ENCODE assay signal across 18 cellular contexts in the genomic region with DNA sequence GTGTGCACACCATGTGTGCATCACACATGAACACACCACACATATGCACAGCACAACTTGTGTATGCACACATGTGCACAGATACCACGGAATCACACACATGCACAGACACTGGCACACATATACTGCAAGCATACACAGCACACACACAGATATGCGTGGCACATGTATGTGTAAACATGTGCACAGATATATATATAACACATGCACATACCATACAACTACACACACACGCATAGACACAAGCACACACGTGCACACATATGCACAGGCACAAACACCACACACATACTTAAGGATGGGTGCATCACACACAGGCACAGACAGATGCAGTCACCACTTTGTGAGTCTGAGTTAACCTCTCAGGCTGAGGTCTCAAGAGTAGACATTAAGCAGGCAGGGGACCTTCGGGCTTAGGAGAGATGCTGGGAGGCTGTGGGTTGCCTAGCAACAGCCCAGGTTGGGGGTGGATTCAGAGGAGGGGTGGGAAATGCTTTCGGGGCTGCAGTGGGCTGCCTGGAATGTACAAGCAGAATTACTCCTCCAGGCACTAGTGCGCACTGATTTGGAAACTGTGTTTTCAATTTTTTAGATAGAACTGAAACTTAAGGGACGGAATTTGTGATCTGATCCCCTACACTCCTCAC.
A peak's percentile ranks its signal among the peaks of the same experiment; 100 is the strongest.
DNase-seq lines count a peak whose midpoint lies in the region; ATAC-seq and TF ChIP-seq lines count a peak whose summit lies in the region.
"Had no signal": no experiment of that assay in that cellular context is flagged by ENCODE, and none has a peak within 500 bp of the region (broad histone marks: within the 10 kb centered on the region; RNA-seq: fewer than 3 reads in every experiment).

No MANE protein-coding gene starts in this region.

- no peak overlapping the region for H3K4me3 Mint-ChIP-seq in GM23338
- H3K4me3 Mint-ChIP-seq in brain = peak overlapping the region in 3 of 5 experiments; percentile 7 to 31 (median 25)
- H3K4me3 Mint-ChIP-seq in nephron progenitor cell = no peak overlapping the region
- H3K4me3 Mint-ChIP-seq: B cell; CD4-positive, CD25-positive, alpha-beta regulatory T cell had no signal

- H3K9me3 Mint-ChIP-seq in GM23338 (peaks cover 23% of the 10 kb centered on the region), brain (peaks cover 5 to 16% (median 12%) of the 10 kb centered on the region in 5 experiments), nephron progenitor cell (peaks cover 25% of the 10 kb centered on the region)

- H3K9me3 ChIP-seq in MM.1S (replicated peaks; ENCODE audit: insufficient read depth, low read length) = no peaks in the 10 kb centered on the region
- peaks cover 6% of the 10 kb centered on the region; the same call in 1 of the 2 replicates for H3K9me3 ChIP-seq in PC-9 (ENCODE audit: insufficient read depth, low read depth)
- H3K9me3 ChIP-seq: Caco-2 had no signal

- intact Hi-C loops in PC-9 (cut with micrococcal nuclease; ENCODE audit: unreplicated experiment) = no loop called here

- no peak for ATAC-seq in GM23338
- ATAC-seq: HCT116, Panc1 had no signal

- no TSS peak for BruUV-seq in PC-9 (replicated peaks; lab: Mats Ljungman, UMichigan)

- no peak overlapping the region for H3K4me2 ChIP-seq in GM23338
- H3K4me2 ChIP-seq in MM.1S (ENCODE audit: low read depth, low read length) = no peak overlapping the region
- H3K4me2 ChIP-seq in PC-9 = no peak overlapping the region

- H3K27ac Mint-ChIP-seq in GM23338 (no peak overlapping the region), brain (peak overlapping the region in 4 of 5 experiments; percentile 28 to 95 (median 72)), nephron progenitor cell (no peak overlapping the region)
- H3K27ac Mint-ChIP-seq: B cell; CD4-positive, CD25-positive, alpha-beta regulatory T cell had no signal

- POLR2A ChIA-PET in PC-9 (lab: Charles Lee; ENCODE audit: unreplicated experiment) = no interaction called here

- no peak for TF ChIP-seq CTCF in GM23338 (conservative IDR thresholded peaks at IDR 0.05; ENCODE audit: low read depth in 2 of 2)
- TF ChIP-seq CTCF in brain (conservative IDR thresholded peaks at IDR 0.05) = no peak
- no peak for TF ChIP-seq CTCF in nephron progenitor cell (IDR thresholded peaks at IDR 0.05)
- TF ChIP-seq CTCF in MM.1S (IDR thresholded peaks at IDR 0.05; ENCODE audit: low read length) = no peak
- TF ChIP-seq CTCF in PC-9 (conservative IDR thresholded peaks at IDR 0.05) = no peak

- H3K9ac ChIP-seq in MM.1S (ENCODE audit: low read length) = no peak overlapping the region

- H3K4me3 ChIP-seq in GM23338 (no peak overlapping the region), MM.1S (ENCODE audit: low read length) (no peak overlapping the region), PC-9 (no peak overlapping the region)
- H3K4me3 ChIP-seq: SK-N-MC had no signal

- no peaks in the 10 kb centered on the region for H3K4me1 ChIP-seq in GM23338 (ENCODE audit: insufficient read depth)
- no peaks in the 10 kb centered on the region for H3K4me1 ChIP-seq in MM.1S (ENCODE audit: low read length)
- H3K4me1 ChIP-seq in PC-9 (replicated peaks; ENCODE audit: insufficient read depth) = no peaks in the 10 kb centered on the region
- H3K4me1 ChIP-seq: Caco-2 had no signal

- H3K27ac ChIP-seq in GM23338 (ENCODE audit: low read depth) = no peak overlapping the region
- H3K27ac ChIP-seq in MM.1S (ENCODE audit: low read length) = no peak overlapping the region
- H3K27ac ChIP-seq in PC-9 = no peak overlapping the region
- H3K27ac ChIP-seq: SK-N-MC had no signal

- H3K27me3 ChIP-seq in GM23338 (ENCODE audit: insufficient read depth) (no peaks in the 10 kb centered on the region), MM.1S (replicated peaks; ENCODE audit: insufficient read depth, low read length) (peaks cover 89% of the 10 kb centered on the region), PC-9 (ENCODE audit: insufficient read depth, low read depth) (peaks cover 71% of the 10 kb centered on the region)

- H3K36me3 ChIP-seq in GM23338 (ENCODE audit: insufficient read depth) (no peaks in the 10 kb centered on the region), MM.1S (replicated peaks; ENCODE audit: insufficient read depth, low read length) (no peaks in the 10 kb centered on the region), PC-9 (ENCODE audit: low read depth) (no peaks in the 10 kb centered on the region)

- CTCF ChIA-PET in PC-9 (lab: Charles Lee) = no interaction called here

- DNase-seq in Ammon's horn (ENCODE audit: low spot score) = peak; percentile 53
- DNase-seq in GM23338 (ENCODE audit: low spot score) = peak; percentile 20
- DNase-seq in nephron progenitor cell = peak; percentile 18
- no peak for DNase-seq in HuH-7.5 (ENCODE audit: low spot score)
- no peak for DNase-seq in MM.1S
- DNase-seq in PC-9 = no peak
- DNase-seq: Caco-2; CD4-positive, CD25-positive, alpha-beta regulatory T cell; KBM-7; NCI-H1694; NCI-H446; NCI-H774; T-helper 1 cell had no signal

- no peak overlapping the region for H2AFZ ChIP-seq in GM23338
- no peak overlapping the region for H2AFZ ChIP-seq in MM.1S (ENCODE audit: low read length)
- no peak overlapping the region for H2AFZ ChIP-seq in PC-9

- no peaks in the 10 kb centered on the region for H3K4me1 Mint-ChIP-seq in GM23338
- peaks cover 58% of the 10 kb centered on the region for H3K4me1 Mint-ChIP-seq in brain
- no peaks in the 10 kb centered on the region for H3K4me1 Mint-ChIP-seq in nephron progenitor cell
- H3K4me1 Mint-ChIP-seq: B cell; CD4-positive, CD25-positive, alpha-beta regulatory T cell had no signal

- 0 out of 2 replicates have a peak, but pooled peaks cover 4% of the 10 kb centered on the region for H3K9me2 ChIP-seq in GM23338 (ENCODE audit: insufficient read depth)
- no peaks in the 10 kb centered on the region for H3K9me2 ChIP-seq in MM.1S (replicated peaks; ENCODE audit: insufficient read depth, low read length)
- no peaks in the 10 kb centered on the region for H3K9me2 ChIP-seq in PC-9 (ENCODE audit: insufficient read depth)

- H3K36me3 Mint-ChIP-seq in GM23338 (ENCODE audit: low read depth) = peaks cover 5% of the 10 kb centered on the region; the same call in 1 of the 3 replicates
- H3K36me3 Mint-ChIP-seq in brain = peaks cover 8% of the 10 kb centered on the region
- H3K36me3 Mint-ChIP-seq in nephron progenitor cell (ENCODE audit: low read depth) = no peaks in the 10 kb centered on the region
- H3K36me3 Mint-ChIP-seq: CD4-positive, CD25-positive, alpha-beta regulatory T cell had no signal

- no peaks in the 10 kb centered on the region for H3K79me2 ChIP-seq in GM23338 (replicated peaks; ENCODE audit: insufficient read depth)
- H3K79me2 ChIP-seq in MM.1S (ENCODE audit: low read length) = no peaks in the 10 kb centered on the region
- no peaks in the 10 kb centered on the region for H3K79me2 ChIP-seq in PC-9 (ENCODE audit: low read depth)

- H4K20me1 ChIP-seq in GM23338 (replicated peaks; ENCODE audit: insufficient read depth) (no peaks in the 10 kb centered on the region), MM.1S (ENCODE audit: insufficient read depth, low read length) (no peaks in the 10 kb centered on the region), PC-9 (ENCODE audit: insufficient read depth) (no peaks in the 10 kb centered on the region)

- H3K27me3 Mint-ChIP-seq in GM23338 (ENCODE audit: insufficient read depth, low read depth, poor library complexity) (peaks cover 8% of the 10 kb centered on the region), brain (peaks cover 7% of the 10 kb centered on the region), nephron progenitor cell (ENCODE audit: low read depth, poor library complexity) (peaks cover 29% of the 10 kb centered on the region)

- H3F3A ChIP-seq in GM23338 (replicated peaks; ENCODE audit: low read depth) (no peaks in the 10 kb centered on the region), MM.1S (ENCODE audit: insufficient read depth, low read length) (no peaks in the 10 kb centered on the region), PC-9 (ENCODE audit: insufficient read depth, low read depth) (no peaks in the 10 kb centered on the region)

TF ChIP-seq in GM23338, 12 proteins besides CTCF, POLR2A, EP300 and RAD21 (continues in another document):
- TF ChIP-seq, protein P1, sequence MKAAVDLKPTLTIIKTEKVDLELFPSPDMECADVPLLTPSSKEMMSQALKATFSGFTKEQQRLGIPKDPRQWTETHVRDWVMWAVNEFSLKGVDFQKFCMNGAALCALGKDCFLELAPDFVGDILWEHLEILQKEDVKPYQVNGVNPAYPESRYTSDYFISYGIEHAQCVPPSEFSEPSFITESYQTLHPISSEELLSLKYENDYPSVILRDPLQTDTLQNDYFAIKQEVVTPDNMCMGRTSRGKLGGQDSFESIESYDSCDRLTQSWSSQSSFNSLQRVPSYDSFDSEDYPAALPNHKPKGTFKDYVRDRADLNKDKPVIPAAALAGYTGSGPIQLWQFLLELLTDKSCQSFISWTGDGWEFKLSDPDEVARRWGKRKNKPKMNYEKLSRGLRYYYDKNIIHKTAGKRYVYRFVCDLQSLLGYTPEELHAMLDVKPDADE (IDR thresholded peaks at IDR 0.05) = no peak
- TF ChIP-seq POLR2AphosphoS5 (IDR thresholded peaks at IDR 0.05; ENCODE audit: low read depth) (no peak), CREB1 (CRISPR knock-in tag; IDR thresholded peaks at IDR 0.05; ENCODE audit: low read depth) (no peak)

Comparison
In these comparisons a context has a peak if more than half of its experiments do, and no peak if none do; other contexts are left out.
1. DNase-seq: peak in Ammon's horn (single experiment), GM23338 (single experiment) and nephron progenitor cell (single experiment); none in HuH-7.5 (single experiment), MM.1S (single experiment) and PC-9 (0 of 2).
2. H3K27ac Mint-ChIP-seq: peak in brain (4 of 5); none in GM23338 (single experiment) and nephron progenitor cell (single experiment).
3. H3K4me3 Mint-ChIP-seq: peak in brain (3 of 5); none in GM23338 (single experiment) and nephron progenitor cell (single experiment).